ENCODE assay signal across 19 cellular contexts in genomic region chr19:30087381-30088138, GRCh38.
DNase-seq lines count a peak whose midpoint lies in the region; ATAC-seq, FAIRE-seq and TF ChIP-seq lines count a peak whose summit lies in the region.
"Had no signal": no experiment of that assay in that cellular context is flagged by ENCODE, and none has a peak within 500 bp of the region (broad histone marks: within the 10 kb centered on the region; RNA-seq: fewer than 3 reads in every experiment).

No MANE protein-coding gene starts in this region.

- H3K4me3 ChIP-seq in kidney (ENCODE audit: low read length in 2 of 2) (no peak overlapping the region), suprapubic skin (no peak overlapping the region)
- H3K4me3 ChIP-seq: BLaER1 had no signal

- TF ChIP-seq CTCF in kidney (IDR thresholded peaks at IDR 0.05; ENCODE audit: borderline replicate concordance, extremely low read depth, insufficient read depth) (no peak), suprapubic skin (IDR thresholded peaks at IDR 0.05) (no peak)

- no peak for TF ChIP-seq EP300 in suprapubic skin (IDR thresholded peaks at IDR 0.05)

- H3K36me3 ChIP-seq in kidney (ENCODE audit: control insufficient read depth in 1 of 2, insufficient read depth in 2 of 2, low read length in 2 of 2) (no peaks in the 10 kb centered on the region), suprapubic skin (no peaks in the 10 kb centered on the region)
- H3K36me3 ChIP-seq: BLaER1 had no signal

- H3K27me3 ChIP-seq in suprapubic skin = peaks cover 8% of the 10 kb centered on the region
- H3K27me3 ChIP-seq: BLaER1 had no signal

- intact Hi-C loops in left cardiac atrium (cut with DNase I) = no loop called here
- intact Hi-C loops in cardiac septum (cut with DNase I) = no loop called here
- intact Hi-C loops in kidney (cut with DNase I) = no loop called here

- no peaks in the 10 kb centered on the region for H3K9me3 ChIP-seq in kidney (ENCODE audit: control insufficient read depth in 1 of 2, low read length in 2 of 2)
- H3K9me3 ChIP-seq in suprapubic skin = no peaks in the 10 kb centered on the region
- H3K9me3 ChIP-seq: BLaER1, Caco-2 had no signal

- FAIRE-seq in kidney (lab: Jason Lieb, UNC) = no peak
- FAIRE-seq in urothelium cell line (lab: Jason Lieb, UNC) = peak; percentile 58
- FAIRE-seq: GM12892, H1 had no signal

- H3K4me1 ChIP-seq in kidney (ENCODE audit: control insufficient read depth in 1 of 2, insufficient read depth in 1 of 2, low read depth in 1 of 2, low read length in 2 of 2) = no peaks in the 10 kb centered on the region
- H3K4me1 ChIP-seq in suprapubic skin = no peaks in the 10 kb centered on the region
- H3K4me1 ChIP-seq: Caco-2 had no signal

- H3K27ac ChIP-seq in kidney (ENCODE audit: low read depth in 2 of 2, low read length in 2 of 2) = no peak overlapping the region
- no peak overlapping the region for H3K27ac ChIP-seq in suprapubic skin
- H3K27ac ChIP-seq: BLaER1, HL-60 had no signal

- no peak for ATAC-seq in left cardiac atrium

- 85% methylated on average over 11 of the region's 11 CpGs for WGBS in suprapubic skin

- no peak for TF ChIP-seq POLR2A in suprapubic skin (IDR thresholded peaks at IDR 0.05)

- DNase-seq in left cardiac atrium (peak; percentile 7), cardiac septum (ENCODE audit: low spot score) (no peak), kidney (peak; percentile 11), pons (ENCODE audit: low spot score) (peak; percentile 31), urothelium cell line (ENCODE audit: low spot score) (no peak), suprapubic skin (ENCODE audit: low spot score in 2 of 2) (no peak), NCI-H187 (lab: John Stamatoyannopoulos, UW) (no peak), kidney tubule cell (ENCODE audit: low spot score) (no peak)
- DNase-seq: 8988T; AML-193; Caco-2; CD8-positive, alpha-beta memory T cell; DND-41; GDM1; HCEC 1CT had no signal

- no peak overlapping the region for H3K9ac ChIP-seq in kidney (ENCODE audit: low read length in 2 of 2)
- H3K9ac ChIP-seq: BLaER1 had no signal

Comparison
In these comparisons a context has a peak if more than half of its experiments do, and no peak if none do; other contexts are left out.
1. DNase-seq: peak in left cardiac atrium (single experiment), kidney (single experiment) and pons (single experiment); none in cardiac septum (single experiment), urothelium cell line (single experiment), suprapubic skin (0 of 2), NCI-H187 (0 of 2) and kidney tubule cell (single experiment).